In the genomic region with DNA sequence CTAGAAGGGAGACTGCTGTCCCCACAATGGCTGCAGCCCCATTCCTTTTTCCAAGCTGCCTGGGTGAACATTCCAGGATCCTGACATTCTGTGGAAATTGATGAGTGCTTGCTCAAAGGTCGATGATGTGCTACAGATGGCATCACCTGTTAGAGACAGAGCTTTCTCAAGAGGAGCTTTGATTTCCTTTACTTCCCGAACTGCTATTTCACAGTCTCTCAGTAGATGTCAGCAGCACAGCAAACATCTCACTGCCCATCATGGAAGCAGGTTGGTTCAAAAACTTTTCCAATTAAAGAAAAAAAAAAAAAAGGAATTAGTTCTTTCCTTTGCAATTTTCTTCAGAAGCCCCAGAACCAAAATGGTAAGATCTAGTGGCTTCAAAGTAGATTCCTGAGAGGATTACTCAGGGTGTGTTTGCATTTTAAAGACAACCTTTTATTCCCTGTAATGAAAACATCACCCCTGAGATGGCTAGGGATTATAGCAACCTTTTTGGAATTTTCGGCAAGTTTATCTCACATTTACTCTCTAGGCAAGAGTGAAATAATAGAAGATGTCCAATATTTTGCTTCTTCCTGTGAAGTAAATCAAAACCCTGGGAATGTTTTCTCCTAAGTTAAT, we compare ENCODE assay signal across 9 cellular contexts. TPM values are rescaled to one million over a fixed set of nuclear protein-coding genes. Genes with fewer than 3 reads are reported as not detected.
DNase-seq lines count a peak whose midpoint lies in the region; FAIRE-seq and TF ChIP-seq lines count a peak whose summit lies in the region.
"Had no signal": no experiment of that assay in that cellular context is flagged by ENCODE, and none has a peak within 500 bp of the region (broad histone marks: within the 10 kb centered on the region; RNA-seq: fewer than 3 reads in every experiment).

No MANE protein-coding gene starts in this region.

- no peak for DNase-seq in GM18507 (ENCODE audit: extremely low spot score, insufficient read length, low read depth)
- DNase-seq in RPMI7951 (ENCODE audit: low read depth), result peak; percentile 45
- peak; percentile 30 to 74 for DNase-seq in foreskin fibroblast
- DNase-seq in retinal pigment epithelial cell (ENCODE audit: low read depth), result no peak
- no peak for DNase-seq in germinal center (ENCODE audit: low spot score)
- DNase-seq in activated CD4-positive, alpha-beta T cell treated with anti-CD3 and anti-CD28 coated beads, Interleukin-2, amount 10 ng/mL, durations not matched to agents 7 days and 5 days, result no peak
- no peak for DNase-seq in CD4-positive, alpha-beta memory T cell
- no peak for DNase-seq in HuH-7.5 (ENCODE audit: low spot score)

- H3K27ac Mint-ChIP-seq in activated CD4-positive, alpha-beta T cell treated with anti-CD3 and anti-CD28 coated beads, Interleukin-2, amount 10 ng/mL, durations not matched to agents 7 days and 5 days, result no peak overlapping the region
- H3K27ac Mint-ChIP-seq in CD4-positive, alpha-beta memory T cell, result no peak overlapping the region
- H3K27ac Mint-ChIP-seq: T-helper 1 cell treated with Interleukin-12 subunit alpha and Interleukin-12 subunit beta and Interleukin-4 antibody, amounts not matched to agents 30 μg/mL and 1 μg/mL, for 36 hours had no signal

- no peak overlapping the region for H3K27ac ChIP-seq in CD4-positive, alpha-beta memory T cell (ENCODE audit: low read depth, low read length)

- H3K36me3 ChIP-seq in CD4-positive, alpha-beta memory T cell (ENCODE audit: insufficient read depth, low read length), result no peaks in the 10 kb centered on the region

- no peaks in the 10 kb centered on the region for H3K27me3 ChIP-seq in CD4-positive, alpha-beta memory T cell (ENCODE audit: insufficient read depth, low read length)

- H3K9me3 ChIP-seq in CD4-positive, alpha-beta memory T cell (ENCODE audit: control insufficient read depth in 1 of 2, low read length in 2 of 2), result no peaks in the 10 kb centered on the region

- H3K36me3 Mint-ChIP-seq in activated CD4-positive, alpha-beta T cell treated with anti-CD3 and anti-CD28 coated beads, Interleukin-2, amount 10 ng/mL, durations not matched to agents 7 days and 5 days (ENCODE audit: low read depth), result no peaks in the 10 kb centered on the region
- H3K36me3 Mint-ChIP-seq in CD4-positive, alpha-beta memory T cell, result no peaks in the 10 kb centered on the region

- peak; percentile 51 for FAIRE-seq in GM18507 (lab: Jason Lieb, UNC)

- no peak overlapping the region for H3K4me3 ChIP-seq in foreskin fibroblast (ENCODE audit: low read depth in 1 of 2, low read length in 2 of 2)
- no peak overlapping the region for H3K4me3 ChIP-seq in retinal pigment epithelial cell (ENCODE audit: low read length)
- H3K4me3 ChIP-seq in CD4-positive, alpha-beta memory T cell (ENCODE audit: low read length in 2 of 2), result no peak overlapping the region

- CTCF ChIA-PET in activated CD4-positive, alpha-beta T cell treated with anti-CD3 and anti-CD28 coated beads, Interleukin-2, amount 10 ng/mL, durations not matched to agents 7 days and 5 days (lab: Charles Lee), result interaction anchor here (0.5 to 1.6 kb wide), 6 partner anchors 11 to 319 kb away, joined by 3 to 7 read pairs (median 5); no protein-coding TSS in a partner anchor
- CTCF ChIA-PET in CD4-positive, alpha-beta memory T cell (lab: Charles Lee; ENCODE audit: partially characterized antibody), result interaction anchor here (0.8 to 6.0 kb wide), 3 partner anchors 17 to 110 kb away, joined by 3 to 50 read pairs (median 29); no protein-coding TSS in a partner anchor

- peaks cover 7% of the 10 kb centered on the region for H3K4me1 Mint-ChIP-seq in activated CD4-positive, alpha-beta T cell treated with anti-CD3 and anti-CD28 coated beads, Interleukin-2, amount 10 ng/mL, durations not matched to agents 7 days and 5 days
- H3K4me1 Mint-ChIP-seq in CD4-positive, alpha-beta memory T cell, result no peaks in the 10 kb centered on the region

- H3K4me1 ChIP-seq in CD4-positive, alpha-beta memory T cell (ENCODE audit: insufficient read depth, low read length), result no peaks in the 10 kb centered on the region

- no peak overlapping the region for H3K4me3 Mint-ChIP-seq in activated CD4-positive, alpha-beta T cell treated with anti-CD3 and anti-CD28 coated beads, Interleukin-2, amount 10 ng/mL, durations not matched to agents 7 days and 5 days
- no peak overlapping the region for H3K4me3 Mint-ChIP-seq in CD4-positive, alpha-beta memory T cell
- H3K4me3 Mint-ChIP-seq: T-helper 1 cell treated with Interleukin-12 subunit alpha and Interleukin-12 subunit beta and Interleukin-4 antibody, amounts not matched to agents 30 μg/mL and 1 μg/mL, for 36 hours had no signal

- POLR2A ChIA-PET in activated CD4-positive, alpha-beta T cell treated with anti-CD3 and anti-CD28 coated beads, Interleukin-2, amount 10 ng/mL, durations not matched to agents 7 days and 5 days (lab: Charles Lee), result no interaction called here
- POLR2A ChIA-PET in CD4-positive, alpha-beta memory T cell (lab: Charles Lee; ENCODE audit: partially characterized antibody), result no interaction called here

- no peaks in the 10 kb centered on the region for H3K9me3 Mint-ChIP-seq in activated CD4-positive, alpha-beta T cell treated with anti-CD3 and anti-CD28 coated beads, Interleukin-2, amount 10 ng/mL, durations not matched to agents 7 days and 5 days
- no peaks in the 10 kb centered on the region for H3K9me3 Mint-ChIP-seq in CD4-positive, alpha-beta memory T cell
- H3K9me3 Mint-ChIP-seq: T-helper 1 cell treated with Interleukin-12 subunit alpha and Interleukin-12 subunit beta and Interleukin-4 antibody, amounts not matched to agents 30 μg/mL and 1 μg/mL, for 36 hours had no signal

- TF ChIP-seq CTCF in foreskin fibroblast (IDR thresholded peaks at IDR 0.05; ENCODE audit: low read depth, low read length) (peak; percentile 73), retinal pigment epithelial cell (conservative IDR thresholded peaks at IDR 0.05; ENCODE audit: low read depth, low read length) (peak; percentile 75)

- peaks cover 3% of the 10 kb centered on the region for H3K27me3 Mint-ChIP-seq in activated CD4-positive, alpha-beta T cell treated with anti-CD3 and anti-CD28 coated beads, Interleukin-2, amount 10 ng/mL, durations not matched to agents 7 days and 5 days
- H3K27me3 Mint-ChIP-seq in CD4-positive, alpha-beta memory T cell, result no peaks in the 10 kb centered on the region

- intact Hi-C loops in CD4-positive, alpha-beta memory T cell (cut with micrococcal nuclease), result loop anchor here (5.0 kb wide), 1 partner anchor 111 kb away; no protein-coding TSS in a partner anchor

RNA-seq across cellular contexts. Expression of gene POLR2M, which starts 44.8 kb away (rescaled TPM):
- total RNA-seq in RPMI7951 (2014; rRNA removed; shearing (Covaris generic)), result 308 and 563 TPM in 2 replicates
- total RNA-seq in activated CD4-positive, alpha-beta T cell treated with anti-CD3 and anti-CD28 coated beads, Interleukin-2, amount 10 ng/mL, durations not matched to agents 7 days and 5 days, result 10 to 100 TPM; 61.6 to 63.8 TPM
- 10 to 100 TPM; 86.5 to 97.3 TPM for total RNA-seq in CD4-positive, alpha-beta memory T cell
- 10 to 100 TPM; 49.8 to 69.5 TPM for polyA plus RNA-seq in CD4-positive, alpha-beta memory T cell

Comparison
In these comparisons a context has a peak if more than half of its experiments do, and no peak if none do; other contexts are left out.
1. DNase-seq: peak in RPMI7951 (single experiment) and foreskin fibroblast (2 of 2); none in GM18507 (single experiment), retinal pigment epithelial cell (single experiment), germinal center (single experiment), activated CD4-positive, alpha-beta T cell treated with anti-CD3 and anti-CD28 coated beads, Interleukin-2, amount 10 ng/mL, durations not matched to agents 7 days and 5 days (single experiment), CD4-positive, alpha-beta memory T cell (0 of 5) and HuH-7.5 (single experiment).